ENCODE assay signal across 12 cellular contexts in genomic region chr7:102890292-102890970, GRCh38. TPM values are rescaled to one million over a fixed set of nuclear protein-coding genes. Genes with fewer than 3 reads are reported as not detected.
DNase-seq lines count a peak whose midpoint lies in the region; ATAC-seq and TF ChIP-seq lines count a peak whose summit lies in the region.
"Had no signal": no experiment of that assay in that cellular context is flagged by ENCODE, and none has a peak within 500 bp of the region (broad histone marks: within the 10 kb centered on the region; RNA-seq: fewer than 3 reads in every experiment).

No MANE protein-coding gene starts in this region.

- H3K36me3 ChIP-seq in thoracic aorta: no peaks in the 10 kb centered on the region
- H3K36me3 ChIP-seq: SJSA1, tibial nerve had no signal

- no peak for TF ChIP-seq CTCF in thoracic aorta (IDR thresholded peaks at IDR 0.05)

- H3K27ac ChIP-seq in thoracic aorta: peak overlapping the region; percentile 42 to 60
- H3K27ac ChIP-seq: SJSA1 had no signal

- no peaks in the 10 kb centered on the region for H3K9me3 ChIP-seq in thoracic aorta
- H3K9me3 ChIP-seq: SJSA1, tibial nerve had no signal

- H3K4me3 ChIP-seq in thoracic aorta: no peak overlapping the region
- H3K4me3 ChIP-seq: SJSA1, tibial nerve had no signal

- DNase-seq in LHCN-M2 (ENCODE audit: low read depth) (peak; percentile 94), amniotic epithelial cell (ENCODE audit: low read depth) (peak; percentile 54), iris pigment epithelial cell (ENCODE audit: low read depth) (peak; percentile 87), thoracic aorta (ENCODE audit: low spot score) (no peak), DMS79 treated with DMSO at 0.1 percent for 48 hours (lab: John Stamatoyannopoulos, UW) (no peak), dedifferentiated amniotic fluid mesenchymal stem cell (ENCODE audit: extremely low spot score) (no peak), DMS114 treated with DMSO at 0.1 percent for 48 hours (lab: John Stamatoyannopoulos, UW; ENCODE audit: unreplicated experiment) (no peak)
- DNase-seq: activated CD8-positive, alpha-beta T cell treated with anti-CD3 and anti-CD28 coated beads for 36 hours; NCI-H2107 had no signal

- H3K27me3 ChIP-seq in thoracic aorta (replicated peaks; ENCODE audit: insufficient read depth): no peaks in the 10 kb centered on the region
- H3K27me3 ChIP-seq: SJSA1, tibial nerve had no signal

- ATAC-seq in thoracic aorta (ENCODE audit: insufficient number of reproducible peaks, low FRiP score, low read depth) (no peak), HG02588 (IDR thresholded peaks at IDR 0.05; ENCODE audit: unreplicated experiment) (no peak)
- ATAC-seq: activated CD8-positive, alpha-beta T cell treated with anti-CD3 and anti-CD28 coated beads for 36 hours had no signal

- peaks cover 34 to 60% of the 10 kb centered on the region in 2 donors for H3K4me1 ChIP-seq in thoracic aorta (ENCODE audit: control insufficient read depth in 1 of 2, low read depth in 2 of 2)

RNA-seq across cellular contexts. Expression of gene LRRC17, which starts 22.4 kb away (rescaled TPM):
- total RNA-seq in LHCN-M2 (2014; rRNA removed) (1,139 and 1,308 TPM in 2 replicates), thoracic aorta (10 to 100 TPM; 22.3 to 24.6 TPM)
- 473 TPM for polyA plus RNA-seq in LHCN-M2 (2012)
- total RNA-seq: activated CD8-positive, alpha-beta T cell treated with anti-CD3 and anti-CD28 coated beads for 36 hours had no signal

Comparison
In these comparisons a context has a peak if more than half of its experiments do, and no peak if none do; other contexts are left out.
1. DNase-seq: peak in LHCN-M2 (single experiment), amniotic epithelial cell (single experiment) and iris pigment epithelial cell (single experiment); none in thoracic aorta (single experiment), DMS79 treated with DMSO at 0.1 percent for 48 hours (single experiment), dedifferentiated amniotic fluid mesenchymal stem cell (single experiment) and DMS114 treated with DMSO at 0.1 percent for 48 hours (single experiment).
2. RNA of gene LRRC17, which starts 22.4 kb away (total RNA-seq): 1,139 to 1,308 TPM in LHCN-M2; 22.3 to 24.6 TPM in thoracic aorta; every median in the first group is over 10 times any median in the second.